In the genomic region with DNA sequence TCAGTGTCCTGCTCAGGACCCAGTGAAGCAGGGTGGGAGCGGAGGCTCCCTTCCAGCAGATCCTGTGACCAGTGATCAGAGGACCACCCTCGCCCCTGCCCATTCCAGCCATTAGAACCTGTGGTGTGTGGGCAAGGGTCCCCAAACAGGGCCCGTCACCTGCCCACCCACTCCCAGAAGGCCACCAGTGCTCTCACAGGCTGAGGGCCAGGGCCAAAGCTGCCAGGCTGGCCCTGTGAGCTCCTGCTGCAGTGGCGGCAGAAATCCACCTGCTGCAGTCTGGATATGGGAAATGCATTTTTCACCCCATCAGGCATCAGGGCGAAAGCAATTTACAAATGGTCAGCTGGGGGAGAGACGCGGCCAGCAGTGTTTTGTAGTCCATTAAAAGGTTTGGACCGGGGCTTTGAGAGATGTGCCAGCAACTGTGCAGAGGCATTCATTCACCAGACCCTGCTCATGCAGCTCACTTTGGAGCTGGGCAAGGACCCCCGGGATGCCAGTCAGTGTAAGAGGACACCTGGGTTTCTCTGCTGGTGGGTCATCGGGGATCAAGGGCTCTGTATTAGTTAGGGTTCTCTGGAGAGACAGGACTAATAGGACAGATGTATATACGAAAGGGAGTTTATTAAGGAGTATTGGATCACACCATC, we compare ENCODE assay signal across 19 cellular contexts.
DNase-seq lines count a peak whose midpoint lies in the region; ATAC-seq, FAIRE-seq and TF ChIP-seq lines count a peak whose summit lies in the region.
"Had no signal": no experiment of that assay in that cellular context is flagged by ENCODE, and none has a peak within 500 bp of the region (broad histone marks: within the 10 kb centered on the region; RNA-seq: fewer than 3 reads in every experiment).

No MANE protein-coding gene starts in this region.

- WGBS in HepG2 (ENCODE audit: low lambda C conversion rate), result 90% methylated on average over 10 of the region's 11 CpGs
- 86% methylated on average over 5 of the region's 11 CpGs for WGBS in right lobe of liver (ENCODE audit: insufficient coverage, low coverage, low lambda C conversion rate, missing lambda C conversion rate)

- peaks cover 23% of the 10 kb centered on the region for H3K4me1 ChIP-seq in HepG2 (ENCODE audit: insufficient read depth, low read length)
- no peaks in the 10 kb centered on the region for H3K4me1 ChIP-seq in right lobe of liver

- in situ Hi-C loops in HepG2 (cut with HindIII; ENCODE audit: extremely low pct_ligation_motif_present, low pct_unique_long_range_greater_than_20kb), result no loop called here
- in situ Hi-C loops in GM13976 (cut with MboI; ENCODE audit: low sequenced_read_pairs, unreplicated experiment), result no loop called here

- TF ChIP-seq CTCF in HepG2 (CRISPR knock-in tag; IDR thresholded peaks at IDR 0.05), result no peak
- no peak for TF ChIP-seq CTCF in right lobe of liver (IDR thresholded peaks at IDR 0.05)
- TF ChIP-seq CTCF in GM13976 (IDR thresholded peaks at IDR 0.05; ENCODE audit: borderline replicate concordance, control extremely low read depth, extremely low read depth, insufficient read depth, missing control alignments), result no peak

- H3K4me3 ChIP-seq in HepG2 (replicated peaks in 1 of 3; ENCODE audit: insufficient read depth in 1 of 3, low read depth in 2 of 3, low read length in 3 of 3), result no peak overlapping the region
- H3K4me3 ChIP-seq in right lobe of liver, result no peak overlapping the region
- H3K4me3 ChIP-seq: GM23338 had no signal

- BruUV-seq in HepG2 (replicated peaks; lab: Mats Ljungman, UMichigan), result no TSS peak

- intact Hi-C loops in HepG2 (cut with micrococcal nuclease; ENCODE audit: unreplicated experiment), result no loop called here
- intact Hi-C loops in right lobe of liver (cut with DNase I), result no loop called here

- H3K27ac ChIP-seq in HepG2 (ENCODE audit: extremely low read length, insufficient read depth, low read length) (no peak overlapping the region), right lobe of liver (no peak overlapping the region), caudate nucleus (ENCODE audit: low read depth, low read length) (peak overlapping the region; percentile 84)

- no peak for TF ChIP-seq RAD21 in HepG2 (CRISPR knock-in tag; IDR thresholded peaks at IDR 0.05)

- H3K4me1 Mint-ChIP-seq in effector memory CD8-positive, alpha-beta T cell (ENCODE audit: low read depth in 2 of 2), result peaks cover 0 to 6% of the 10 kb centered on the region in 2 donors

- H4K20me1 ChIP-seq in HepG2 (ENCODE audit: insufficient read depth, low read length), result no peaks in the 10 kb centered on the region

- H3K9ac ChIP-seq in HepG2 (ENCODE audit: insufficient read depth, low read depth, low read length), result no peak overlapping the region

- peak overlapping the region in 1 of 2 donors; percentile 64 for H3K27ac Mint-ChIP-seq in effector memory CD8-positive, alpha-beta T cell
- H3K27ac Mint-ChIP-seq: GM23338 had no signal

- no peaks in the 10 kb centered on the region for H3K9me3 ChIP-seq in HepG2 (ENCODE audit: low read length)
- H3K9me3 ChIP-seq in right lobe of liver, result no peaks in the 10 kb centered on the region
- H3K9me3 ChIP-seq: BE2C had no signal

- H3K27me3 ChIP-seq in HepG2 (ENCODE audit: control insufficient read depth in 1 of 2, insufficient read depth in 2 of 2, low read length in 2 of 2) (no peaks in the 10 kb centered on the region), right lobe of liver (no peaks in the 10 kb centered on the region)
- H3K27me3 ChIP-seq: BE2C had no signal

- CTCF ChIA-PET in HepG2 (lab: Yijun Ruan, JAX; ENCODE audit: low intra/inter-chr PET ratio, low total read pairs), result no interaction called here

- H2AFZ ChIP-seq in HepG2 (ENCODE audit: low read length), result no peak overlapping the region
- H2AFZ ChIP-seq: GM23338 had no signal

- no peak overlapping the region for H3K4me2 ChIP-seq in HepG2 (ENCODE audit: low read depth, low read length)
- H3K4me2 ChIP-seq: GM23338 had no signal

- DNase-seq in HepG2 (ENCODE audit: low spot score) (no peak), right lobe of liver (no peak), caudate nucleus (lab: John Stamatoyannopoulos, UW) (peak in 14 of 61 donors; percentile 4 to 47 (median 20)), mesenteric fat pad (ENCODE audit: low spot score) (peak; percentile 73), GM13976 (ENCODE audit: low spot score) (no peak)
- no peak for DNase-seq in effector memory CD8-positive, alpha-beta T cell
- DNase-seq: 8988T, DMS153, DMS79, GF-D8, HCEC 1CT had no signal

- FAIRE-seq in HepG2 (lab: Jason Lieb, UNC), result no peak
- FAIRE-seq: GM19239, H54 had no signal

- TF ChIP-seq EP300 in HepG2 (IDR thresholded peaks at IDR 0.05; ENCODE audit: low read depth in 2 of 2, low read length in 2 of 2), result no peak
- TF ChIP-seq EP300 in HepG2 (CRISPR knock-in tag; IDR thresholded peaks at IDR 0.05; ENCODE audit: borderline replicate concordance), result no peak

- H3K4me3 Mint-ChIP-seq in effector memory CD8-positive, alpha-beta T cell, result no peak overlapping the region
- H3K4me3 Mint-ChIP-seq: CD14-positive monocyte, GM23338 had no signal

- H3K36me3 ChIP-seq in HepG2 (replicated peaks in 1 of 2; ENCODE audit: control insufficient read depth in 1 of 2, insufficient read depth in 2 of 2, low read length in 2 of 2), result no peaks in the 10 kb centered on the region; a peak in 1 of 5 replicates
- H3K36me3 ChIP-seq in right lobe of liver, result peaks cover 0 to 4% (median 0%) of the 10 kb centered on the region in 4 donors

- H3K36me3 Mint-ChIP-seq in effector memory CD8-positive, alpha-beta T cell (ENCODE audit: insufficient read depth), result no peaks in the 10 kb centered on the region

- H3K79me2 ChIP-seq in HepG2 (ENCODE audit: insufficient read depth, low read length), result no peaks in the 10 kb centered on the region

- POLR2A ChIA-PET in HepG2 (lab: Yijun Ruan, JAX), result no interaction called here

- H3K27me3 Mint-ChIP-seq in effector memory CD8-positive, alpha-beta T cell, result peaks cover 6 to 8% of the 10 kb centered on the region in 2 donors
- H3K27me3 Mint-ChIP-seq: CD4-positive, alpha-beta memory T cell had no signal

- TF ChIP-seq POLR2A in HepG2 (IDR thresholded peaks at IDR 0.05; ENCODE audit: insufficient read depth in 1 of 2, low read depth in 2 of 2, low read length in 2 of 2) (no peak), right lobe of liver (IDR thresholded peaks at IDR 0.05) (no peak)

- no peak for ATAC-seq in HepG2
- ATAC-seq in right lobe of liver, result no peak
- ATAC-seq in GM18520 (IDR thresholded peaks at IDR 0.05; ENCODE audit: unreplicated experiment), result no peak
- no peak for ATAC-seq in effector memory CD8-positive, alpha-beta T cell (replicated peaks)
- no peak for ATAC-seq in GM21528 (IDR thresholded peaks at IDR 0.05; ENCODE audit: low FRiP score, unreplicated experiment)
- ATAC-seq: GM23338 had no signal

- no peaks in the 10 kb centered on the region for H3K9me3 Mint-ChIP-seq in effector memory CD8-positive, alpha-beta T cell
- H3K9me3 Mint-ChIP-seq: GM23338 had no signal

TF ChIP-seq in HepG2, 621 proteins besides CTCF, POLR2A, EP300 and RAD21:
- TF ChIP-seq HOXD1 (CRISPR knock-in tag; IDR thresholded peaks at IDR 0.05) (no peak), SALL1 (CRISPR knock-in tag; IDR thresholded peaks at IDR 0.05) (no peak), AGO2 (optimal IDR thresholded peaks at IDR 0.05; ENCODE audit: low read depth, low read length) (peak; percentile 16)
